In genomic region chr22:20813056-20813455, GRCh38 we compare ENCODE assay signal across 10 cellular contexts. TPM values are rescaled to one million over a fixed set of nuclear protein-coding genes. Genes with fewer than 3 reads are reported as not detected.
"Had no signal": no experiment of that assay in that cellular context is flagged by ENCODE, and none has a peak within 500 bp of the region (broad histone marks: within the 10 kb centered on the region; RNA-seq: fewer than 3 reads in every experiment).

No MANE protein-coding gene starts in this region.

- H3K4me3 ChIP-seq: GM23248, HAP-1 had no signal

- H3K4me1 ChIP-seq: HAP-1 had no signal

- H3K4me3 Mint-ChIP-seq: HFFc6, IgD-negative memory B cell had no signal

- H2AFZ ChIP-seq: GM23248 had no signal

- H3K27me3 Mint-ChIP-seq: IgD-negative memory B cell had no signal

- H3K27ac ChIP-seq: GM23248 had no signal

- H3K9ac ChIP-seq: GM23248 had no signal

- DNase-seq: GM23248, GOT3, H7, HFFc6 had no signal

- H3K27ac Mint-ChIP-seq: HFFc6, IgD-negative memory B cell had no signal

- H3K9me3 ChIP-seq: HAP-1 had no signal

- H3K9me3 Mint-ChIP-seq: HFFc6, IgD-negative memory B cell had no signal

- FAIRE-seq: HTR-8/SVneo had no signal

- ATAC-seq: HCT116 had no signal

RNA-seq across cellular contexts. Expression of gene SERPIND1, which starts 39.1 kb away (rescaled TPM):
- total RNA-seq: GM23248, H4, HT-29 had no signal
